Comparison of ENCODE assay signal across 8 cellular contexts in the genomic region with DNA sequence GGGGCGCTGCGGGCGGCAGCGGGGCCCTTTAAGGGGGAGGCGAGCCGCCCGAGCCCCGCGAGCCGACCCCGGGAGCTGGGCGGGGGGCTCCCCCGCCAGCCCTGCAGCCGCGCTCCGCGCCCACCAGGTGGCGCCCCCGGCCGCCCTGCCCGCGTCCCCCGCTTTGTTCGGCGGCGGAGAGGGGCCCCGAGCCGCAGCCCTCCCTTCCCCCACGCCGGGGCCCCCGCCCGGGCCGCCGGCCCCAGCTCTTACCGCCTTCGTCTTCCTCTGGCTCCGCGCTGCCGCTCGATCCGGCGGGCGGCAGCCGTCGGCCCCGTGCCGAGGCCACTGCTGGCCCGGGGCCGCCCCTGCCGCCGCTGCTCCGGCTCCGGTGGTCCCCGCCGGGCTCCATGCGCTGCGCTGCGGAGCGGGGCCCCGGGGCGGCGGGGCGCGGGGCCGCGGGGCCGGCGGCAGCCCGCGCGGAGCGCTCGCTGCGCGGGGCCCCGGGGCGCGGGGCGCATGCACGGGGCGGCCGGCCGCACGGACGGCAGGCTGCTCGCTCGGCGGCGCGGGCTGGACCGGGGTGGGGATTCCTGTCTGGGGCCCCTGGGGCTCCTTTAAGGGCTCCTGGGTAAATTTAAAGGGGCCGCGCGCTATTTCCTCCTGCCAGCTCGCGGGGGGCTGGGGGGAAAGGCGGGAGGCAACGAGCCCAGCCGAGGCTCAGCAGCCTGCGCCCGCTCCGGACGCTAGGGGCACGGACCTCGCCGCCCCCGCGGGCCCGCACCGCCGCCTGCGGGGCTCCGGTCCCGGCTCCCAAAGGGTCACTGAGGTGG. TPM values are rescaled to one million over a fixed set of nuclear protein-coding genes. Genes with fewer than 3 reads are reported as not detected.
DNase-seq lines count a peak whose midpoint lies in the region.

A gene (minus strand): TSS at position 544 of the 812 bp plus-strand sequence. CDS start 153 bp downstream, at position 391.

- peak within 1 kb of the TSS; percentile 61 for H3K4me3 ChIP-seq in HAP-1

- no peaks in the 10 kb centered on the region for H3K27me3 ChIP-seq in HAP-1 (ENCODE audit: low read depth)

- H3K9me3 ChIP-seq in HAP-1 = no peaks in the 10 kb centered on the region

- H3K36me3 ChIP-seq in HAP-1 (replicated peaks) = peaks cover 4% of the 10 kb centered on the region; the same call in 1 of the 2 replicates

- in situ Hi-C loops in HAP-1 (cut with MboI; ENCODE audit: low sequenced_read_pairs) = loop anchor here (5.0 kb wide), 1 partner anchor 49 kb away; no protein-coding TSS in a partner anchor

- peaks cover 10% of the 10 kb centered on the region for H3K4me1 ChIP-seq in HAP-1

- peak; percentile 76 for DNase-seq in ELR (ENCODE audit: low read depth)
- peak; percentile 64 to 82 for DNase-seq in HAP-1 (ENCODE audit: low spot score in 2 of 2)
- DNase-seq in NCI-H146 (lab: John Stamatoyannopoulos, UW) = peak; percentile 76
- DNase-seq in activated CD4-positive, CD25-positive, alpha-beta regulatory T cell treated with anti-CD3 and anti-CD28 coated beads, Interleukin-2, amount 50 U/mL, for 16 hours (ENCODE audit: low read depth, low spot score) = peak; percentile 14
- DNase-seq in cerebellum (ENCODE audit: low spot score) = peak; percentile 76
- peak; percentile 66 for DNase-seq in kidney tubule cell (ENCODE audit: low spot score)
- peak; percentile 69 to 70 for DNase-seq in stimulated activated CD4-positive, alpha-beta T cell treated with anti-CD3 and anti-CD28 coated beads, Interleukin-2, amount 100 ng/mL, for 24 hours
- DNase-seq in NCI-H187 treated with DMSO at 0.1 percent for 48 hours (lab: John Stamatoyannopoulos, UW) = no peak

RNA-seq across cellular contexts. Expression of the gene that starts here (rescaled TPM):
- total RNA-seq in cerebellum = 37.2 TPM
